ENCODE assay signal across 12 cellular contexts in genomic region chr10:102783541-102783930, GRCh38. TPM values are rescaled to one million over a fixed set of nuclear protein-coding genes. Genes with fewer than 3 reads are reported as not detected.
DNase-seq lines count a peak whose midpoint lies in the region; ATAC-seq and TF ChIP-seq lines count a peak whose summit lies in the region.
"Had no signal": no experiment of that assay in that cellular context is flagged by ENCODE, and none has a peak within 500 bp of the region (broad histone marks: within the 10 kb centered on the region; RNA-seq: fewer than 3 reads in every experiment).

No MANE protein-coding gene starts in this region.

- no peaks in the 10 kb centered on the region for H3K36me3 ChIP-seq in ascending aorta
- H3K36me3 ChIP-seq in fibroblast of lung (ENCODE audit: control insufficient read depth, insufficient read depth, low read length) = no peaks in the 10 kb centered on the region

- DNase-seq in ascending aorta (ENCODE audit: low spot score in 2 of 2) (no peak), fibroblast of lung (ENCODE audit: low read depth in 2 of 2) (no peak), type B pancreatic cell (ENCODE audit: extremely low spot score, unreplicated experiment) (no peak), NCI-H526 (lab: John Stamatoyannopoulos, UW) (no peak)
- DNase-seq: DND-41; effector CD4-positive, alpha-beta T cell; NCI-H69; stimulated activated naive B cell treated with anti-CD40 and anti-IgM and Interleukin-4, amounts not matched to agents 10 μg/mL and 1 μg/mL and 100 μg/mL, for 72 hours had no signal

- intact Hi-C loops in ascending aorta (cut with DNase I) = loop anchor here (2.0 to 10.0 kb wide), 3 partner anchors 19 to 139 kb away; partner anchors contain the start of gene TRIM8

- ATAC-seq in HG03095 (IDR thresholded peaks at IDR 0.05; ENCODE audit: unreplicated experiment) = no peak
- ATAC-seq in GM19023 (IDR thresholded peaks at IDR 0.05; ENCODE audit: unreplicated experiment) = no peak
- ATAC-seq: stimulated activated naive B cell treated with anti-CD40 and anti-IgM and Interleukin-4, amounts not matched to agents 10 μg/mL and 1 μg/mL and 100 μg/mL, for 72 hours had no signal

- peaks cover 70% of the 10 kb centered on the region for H3K4me1 Mint-ChIP-seq in nephron
- H3K4me1 Mint-ChIP-seq in type B pancreatic cell (ENCODE audit: unreplicated experiment) = peaks cover 49% of the 10 kb centered on the region

- H3K9me3 Mint-ChIP-seq in nephron = no peaks in the 10 kb centered on the region
- peaks cover 6% of the 10 kb centered on the region for H3K9me3 Mint-ChIP-seq in type B pancreatic cell
- H3K9me3 Mint-ChIP-seq: stimulated activated naive B cell treated with anti-CD40 and anti-IgM and Interleukin-4, amounts not matched to agents 10 μg/mL and 1 μg/mL and 100 μg/mL, for 72 hours had no signal

- H3K27me3 Mint-ChIP-seq in nephron (ENCODE audit: low read depth) (no peaks in the 10 kb centered on the region), type B pancreatic cell (no peaks in the 10 kb centered on the region)
- H3K27me3 Mint-ChIP-seq: stimulated activated naive B cell treated with anti-CD40 and anti-IgM and Interleukin-4, amounts not matched to agents 10 μg/mL and 1 μg/mL and 100 μg/mL, for 72 hours had no signal

- peaks cover 4% of the 10 kb centered on the region for H3K79me2 ChIP-seq in fibroblast of lung (ENCODE audit: control insufficient read depth, insufficient read depth, low read length)

- H3K36me3 Mint-ChIP-seq in nephron (ENCODE audit: low read depth) (peaks cover 14% of the 10 kb centered on the region), type B pancreatic cell (peaks cover 20% of the 10 kb centered on the region)

- no peak overlapping the region for H3K9ac ChIP-seq in fibroblast of lung (ENCODE audit: insufficient read depth, low read length)
- H3K9ac ChIP-seq: KMS-11 had no signal

- no peak overlapping the region for H2AFZ ChIP-seq in fibroblast of lung (ENCODE audit: low read length)

- H3K4me1 ChIP-seq in ascending aorta (peaks cover 34 to 80% of the 10 kb centered on the region in 2 donors), fibroblast of lung (ENCODE audit: control insufficient read depth, extremely low read depth, insufficient read depth, low read length) (peaks cover 23% of the 10 kb centered on the region)

- peak overlapping the region; percentile 73 for H3K4me2 ChIP-seq in fibroblast of lung (ENCODE audit: extremely low read depth, insufficient read depth, low read length)
- H3K4me2 ChIP-seq: KMS-11 had no signal

- no peak for TF ChIP-seq CTCF in ascending aorta (IDR thresholded peaks at IDR 0.05)
- TF ChIP-seq CTCF in fibroblast of lung (conservative IDR thresholded peaks at IDR 0.05 in 1 of 2, IDR thresholded peaks at IDR 0.05 in 1 of 2; ENCODE audit: low read depth in 1 of 2, low read length in 2 of 2) = no peak
- TF ChIP-seq CTCF in nephron (IDR thresholded peaks at IDR 0.05; ENCODE audit: unreplicated experiment in 3 of 3) = no peak
- TF ChIP-seq CTCF in type B pancreatic cell (conservative IDR thresholded peaks at IDR 0.05) = no peak

- peak overlapping the region; percentile 93 to 100 (median 97) for H3K27ac Mint-ChIP-seq in nephron
- peak overlapping the region; percentile 76 for H3K27ac Mint-ChIP-seq in type B pancreatic cell
- H3K27ac Mint-ChIP-seq: stimulated activated naive B cell treated with anti-CD40 and anti-IgM and Interleukin-4, amounts not matched to agents 10 μg/mL and 1 μg/mL and 100 μg/mL, for 72 hours had no signal

- H3K4me3 Mint-ChIP-seq in nephron (peak overlapping the region in 1 of 3 experiments; percentile 6), type B pancreatic cell (no peak overlapping the region)
- H3K4me3 Mint-ChIP-seq: stimulated activated naive B cell treated with anti-CD40 and anti-IgM and Interleukin-4, amounts not matched to agents 10 μg/mL and 1 μg/mL and 100 μg/mL, for 72 hours had no signal

- H3K27ac ChIP-seq in ascending aorta (peak overlapping the region; percentile 94 to 95), fibroblast of lung (ENCODE audit: insufficient read depth, low read length) (peak overlapping the region; percentile 70)
- H3K27ac ChIP-seq: KMS-11 had no signal

- H3K4me3 ChIP-seq in ascending aorta = peak overlapping the region; percentile 28 to 35
- peak overlapping the region in 1 of 4 experiments; percentile 32 for H3K4me3 ChIP-seq in fibroblast of lung (replicated peaks in 1 of 4; ENCODE audit: control extremely low read depth in 1 of 4, insufficient read depth in 1 of 4, low read depth in 3 of 4, low read length in 4 of 4)

- no peaks in the 10 kb centered on the region for H3K9me3 ChIP-seq in ascending aorta
- H3K9me3 ChIP-seq in fibroblast of lung (ENCODE audit: control insufficient read depth, insufficient read depth, low read depth, low read length) = no peaks in the 10 kb centered on the region

- H3K27me3 ChIP-seq in ascending aorta (no peaks in the 10 kb centered on the region), fibroblast of lung (ENCODE audit: control insufficient read depth, insufficient read depth, low read length) (no peaks in the 10 kb centered on the region)

- peaks cover 3% of the 10 kb centered on the region for H4K20me1 ChIP-seq in fibroblast of lung (ENCODE audit: control insufficient read depth, extremely low read depth, insufficient read depth, low read length)

RNA-seq across cellular contexts. Expression of gene WBP1L, which starts 39.8 kb away (rescaled TPM):
- 107 TPM for total RNA-seq in ascending aorta
- total RNA-seq in fibroblast of lung = 28.8 and 40.0 TPM in 2 replicates
- polyA plus RNA-seq in fibroblast of lung = 33.7 and 36.8 TPM in 2 replicates
- 26.7 and 34.8 TPM in 2 replicates for polyA plus RNA-seq in fibroblast of lung (2012)
- polyA minus RNA-seq in fibroblast of lung (ENCODE audit: low replicate concordance) = 60.4 and 66.8 TPM in 2 replicates
- total RNA-seq in type B pancreatic cell (ENCODE audit: low replicate concordance) = 40.3 and 80.4 TPM in 2 replicates

RNA-seq across cellular contexts. Expression of gene CYP17A1, which starts 53.7 kb away (rescaled TPM):
- 116 TPM for total RNA-seq in ascending aorta
- total RNA-seq in fibroblast of lung = not detected in 2 replicates
- not detected in 2 replicates for polyA plus RNA-seq in fibroblast of lung
- not detected in 2 replicates for polyA plus RNA-seq in fibroblast of lung (2012)
- polyA minus RNA-seq in fibroblast of lung (ENCODE audit: low replicate concordance) = not detected in 2 replicates
- total RNA-seq in type B pancreatic cell (ENCODE audit: low replicate concordance) = 0.14 TPM in 1 of 2 replicates, not detected in the other

Comparison
In these comparisons a context has a peak if more than half of its experiments do, and no peak if none do; other contexts are left out.
1. RNA of gene CYP17A1, which starts 53.7 kb away (total RNA-seq): 116 TPM in ascending aorta (single experiment); 0.14 TPM in type B pancreatic cell and not detected in fibroblast of lung; every median in the first group is over 100 times any median in the second.